9 cellular contexts compared by ENCODE assay signal in the genomic region with DNA sequence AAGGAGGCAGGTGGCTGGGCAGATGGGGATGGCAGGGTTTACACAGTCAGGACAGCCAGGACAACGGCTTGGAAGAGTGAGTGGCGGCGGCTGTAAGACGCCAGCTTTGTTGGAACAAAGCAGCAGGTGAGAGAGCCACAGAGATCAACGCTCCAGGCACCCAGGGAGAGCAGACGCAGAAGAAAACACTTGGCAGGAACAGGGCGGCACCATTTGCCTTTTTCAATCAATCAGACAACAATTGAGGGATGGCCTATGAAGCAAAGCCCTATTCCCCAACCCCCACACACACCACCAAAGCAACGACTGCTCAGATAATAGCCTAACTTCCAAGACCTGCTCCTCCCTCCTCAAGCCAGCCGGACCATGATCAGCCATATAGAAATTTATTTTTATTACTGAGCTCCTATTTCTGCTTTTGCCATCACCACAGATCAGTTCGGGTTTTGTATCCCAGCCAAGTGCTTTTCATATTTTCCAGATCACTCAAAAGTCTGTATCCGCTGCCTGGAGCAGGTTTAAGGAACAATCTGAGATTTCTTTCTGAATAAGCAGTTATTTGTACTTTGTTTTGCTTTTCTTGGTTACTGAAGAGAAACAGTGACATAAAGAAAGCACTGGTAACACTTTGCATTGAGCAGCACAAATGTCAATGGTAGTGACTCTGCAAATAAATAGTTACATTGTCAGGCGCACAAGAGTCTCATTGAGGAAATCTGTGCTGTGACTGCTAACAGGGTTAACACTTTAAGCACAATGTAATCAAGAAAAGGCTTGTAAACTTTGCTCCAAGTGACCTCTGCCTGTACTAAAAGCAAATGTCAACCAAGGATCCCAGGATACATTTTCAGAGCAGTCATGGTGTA.
A peak's percentile ranks its signal among the peaks of the same experiment; 100 is the strongest.
DNase-seq lines count a peak whose midpoint lies in the region; ATAC-seq and TF ChIP-seq lines count a peak whose summit lies in the region.
"Had no signal": no experiment of that assay in that cellular context is flagged by ENCODE, and none has a peak within 500 bp of the region (broad histone marks: within the 10 kb centered on the region; RNA-seq: fewer than 3 reads in every experiment).

No MANE protein-coding gene starts in this region.

- TF ChIP-seq EP300 in SK-N-SH (IDR thresholded peaks at IDR 0.05; ENCODE audit: borderline replicate concordance in 1 of 2, low read depth in 1 of 2, low read length in 1 of 2), result peak in 1 of 2 experiments; percentile 45; a peak in 1 of 4 replicates

- H3K4me2 ChIP-seq in SK-N-SH, result peak overlapping the region; percentile 50; the same call in 1 of the 2 replicates

- ATAC-seq in left ventricle myocardium superior (peak; percentile 54), HG02938 (IDR thresholded peaks at IDR 0.05; ENCODE audit: unreplicated experiment) (no peak)
- ATAC-seq in stimulated activated effector memory CD8-positive, alpha-beta T cell treated with anti-CD3 and anti-CD28 coated beads, Interleukin-12 subunit alpha, Interleukin-12 subunit beta, amount 100 ng/mL, for 72 hours, result no peak
- no peak for ATAC-seq in stimulated activated naive B cell treated with anti-CD40 and anti-IgM and Interleukin-4, amounts not matched to agents 10 μg/mL and 1 μg/mL and 100 μg/mL, for 72 hours (replicated peaks)

- peak overlapping the region; percentile 64; the same call in 1 of the 2 replicates for H2AFZ ChIP-seq in SK-N-SH (ENCODE audit: low read depth)

- intact Hi-C loops in left ventricle myocardium superior (cut with micrococcal nuclease), result no loop called here

- H3K36me3 Mint-ChIP-seq in stimulated activated effector memory CD8-positive, alpha-beta T cell treated with anti-CD3 and anti-CD28 coated beads, Interleukin-12 subunit alpha, Interleukin-12 subunit beta, amount 100 ng/mL, for 72 hours, result no peaks in the 10 kb centered on the region
- H3K36me3 Mint-ChIP-seq in stimulated activated naive B cell treated with anti-CD40 and anti-IgM and Interleukin-4, amounts not matched to agents 10 μg/mL and 1 μg/mL and 100 μg/mL, for 72 hours, result no peaks in the 10 kb centered on the region

- no peaks in the 10 kb centered on the region for H3K9me3 Mint-ChIP-seq in stimulated activated effector memory CD8-positive, alpha-beta T cell treated with anti-CD3 and anti-CD28 coated beads, Interleukin-12 subunit alpha, Interleukin-12 subunit beta, amount 100 ng/mL, for 72 hours
- H3K9me3 Mint-ChIP-seq in stimulated activated naive B cell treated with anti-CD40 and anti-IgM and Interleukin-4, amounts not matched to agents 10 μg/mL and 1 μg/mL and 100 μg/mL, for 72 hours, result peaks cover 0 to 4% of the 10 kb centered on the region in 2 donors

- H3K9me3 ChIP-seq in SK-N-SH, result no peaks in the 10 kb centered on the region
- H3K9me3 ChIP-seq: gastrocnemius medialis had no signal

- peaks cover 5% of the 10 kb centered on the region for H3F3A ChIP-seq in SK-N-SH (replicated peaks; ENCODE audit: insufficient read depth)

- no peaks in the 10 kb centered on the region for H3K36me3 ChIP-seq in SK-N-SH (replicated peaks in 1 of 2; ENCODE audit: control insufficient read depth in 1 of 2, insufficient read depth in 2 of 2, low read length in 1 of 2)
- H3K36me3 ChIP-seq: gastrocnemius medialis had no signal

- H3K4me3 ChIP-seq in SK-N-SH (ENCODE audit: low read depth in 2 of 2, low read length in 1 of 2), result 0 out of 4 replicates have a peak overlapping the region, but pooled peaks of 1 of the 2 experiments have one; percentile 2

- H3K4me1 Mint-ChIP-seq in stimulated activated effector memory CD8-positive, alpha-beta T cell treated with anti-CD3 and anti-CD28 coated beads, Interleukin-12 subunit alpha, Interleukin-12 subunit beta, amount 100 ng/mL, for 72 hours, result peaks cover 12% of the 10 kb centered on the region
- H3K4me1 Mint-ChIP-seq in stimulated activated naive B cell treated with anti-CD40 and anti-IgM and Interleukin-4, amounts not matched to agents 10 μg/mL and 1 μg/mL and 100 μg/mL, for 72 hours, result no peaks in the 10 kb centered on the region

- peaks cover 17 to 24% of the 10 kb centered on the region in 2 donors for H3K27me3 Mint-ChIP-seq in stimulated activated naive B cell treated with anti-CD40 and anti-IgM and Interleukin-4, amounts not matched to agents 10 μg/mL and 1 μg/mL and 100 μg/mL, for 72 hours

- TF ChIP-seq CTCF in SK-N-SH (IDR thresholded peaks at IDR 0.05), result no peak

- no peaks in the 10 kb centered on the region for H3K27me3 ChIP-seq in SK-N-SH (ENCODE audit: insufficient read depth)
- H3K27me3 ChIP-seq: gastrocnemius medialis had no signal

- no peaks in the 10 kb centered on the region for H3K9me2 ChIP-seq in SK-N-SH

- H4K20me1 ChIP-seq in SK-N-SH (ENCODE audit: insufficient read depth), result no peaks in the 10 kb centered on the region

- peak overlapping the region; percentile 27 for H3K27ac Mint-ChIP-seq in stimulated activated effector memory CD8-positive, alpha-beta T cell treated with anti-CD3 and anti-CD28 coated beads, Interleukin-12 subunit alpha, Interleukin-12 subunit beta, amount 100 ng/mL, for 72 hours
- no peak overlapping the region for H3K27ac Mint-ChIP-seq in stimulated activated naive B cell treated with anti-CD40 and anti-IgM and Interleukin-4, amounts not matched to agents 10 μg/mL and 1 μg/mL and 100 μg/mL, for 72 hours

- H3K4me3 Mint-ChIP-seq in stimulated activated effector memory CD8-positive, alpha-beta T cell treated with anti-CD3 and anti-CD28 coated beads, Interleukin-12 subunit alpha, Interleukin-12 subunit beta, amount 100 ng/mL, for 72 hours, result no peak overlapping the region
- H3K4me3 Mint-ChIP-seq in stimulated activated naive B cell treated with anti-CD40 and anti-IgM and Interleukin-4, amounts not matched to agents 10 μg/mL and 1 μg/mL and 100 μg/mL, for 72 hours, result no peak overlapping the region

- TF ChIP-seq RAD21 in SK-N-SH (IDR thresholded peaks at IDR 0.05; ENCODE audit: low read length), result no peak

- H3K27ac ChIP-seq in SK-N-SH (ENCODE audit: low read depth in 2 of 2, low read length in 1 of 2), result peak overlapping the region in 1 of 2 experiments; percentile 30; a peak in 3 of 4 replicates

- no peaks in the 10 kb centered on the region for H3K79me2 ChIP-seq in SK-N-SH (ENCODE audit: insufficient read depth)

- WGBS in SK-N-SH (ENCODE audit: low lambda C conversion rate), result 53% methylated on average over 12 of the region's 12 CpGs

- peak; percentile 90 for DNase-seq in LHCN-M2 (ENCODE audit: low read depth)
- no peak for DNase-seq in SK-N-SH
- DNase-seq in left ventricle myocardium superior, result no peak
- no peak for DNase-seq in stimulated activated effector memory CD8-positive, alpha-beta T cell treated with anti-CD3 and anti-CD28 coated beads, Interleukin-12 subunit alpha, Interleukin-12 subunit beta, amount 100 ng/mL, for 72 hours (ENCODE audit: low spot score in 2 of 2)
- no peak for DNase-seq in GM19238 (ENCODE audit: insufficient read length, low spot score)
- DNase-seq in activated CD4-positive, CD25-positive, alpha-beta regulatory T cell (lab: John Stamatoyannopoulos, UW), result no peak
- no peak for DNase-seq in stimulated activated naive B cell treated with anti-CD40 and anti-IgM and Interleukin-4, amounts not matched to agents 10 μg/mL and 1 μg/mL and 100 μg/mL, for 72 hours
- DNase-seq: gastrocnemius medialis had no signal

- peak overlapping the region; percentile 9; the same call in 1 of the 2 replicates for H3K9ac ChIP-seq in SK-N-SH

- POLR2A ChIA-PET in SK-N-SH (lab: Yijun Ruan, JAX), result no interaction called here

- CTCF ChIA-PET in SK-N-SH (lab: Yijun Ruan, JAX), result no interaction called here

- H3K4me1 ChIP-seq in SK-N-SH (ENCODE audit: control insufficient read depth in 1 of 2, insufficient read depth in 2 of 2, low read depth in 1 of 2, low read length in 1 of 2), result peaks cover 3 to 7% of the 10 kb centered on the region in 2 experiments; a peak in 1 of 4 replicates

TF ChIP-seq in SK-N-SH, 30 proteins besides CTCF, POLR2A, EP300 and RAD21 (continues in another document):
- TF ChIP-seq SMC3 (IDR thresholded peaks at IDR 0.05; ENCODE audit: low read depth, low read length) (no peak), ELF1 (IDR thresholded peaks at IDR 0.05) (no peak), TAF1 (IDR thresholded peaks at IDR 0.05; ENCODE audit: borderline replicate concordance, low read depth, low read length) (no peak), CHD2 (IDR thresholded peaks at IDR 0.05; ENCODE audit: low read length, partially characterized antibody) (no peak), GATA2 (CRISPR knock-in tag; IDR thresholded peaks at IDR 0.05) (no peak), FOXJ3 (CRISPR knock-in tag; IDR thresholded peaks at IDR 0.05) (no peak), FOXM1 (IDR thresholded peaks at IDR 0.05; ENCODE audit: low read depth) (no peak), NRF1 (IDR thresholded peaks at IDR 0.05; ENCODE audit: low read depth, low read length) (no peak), RXRA (IDR thresholded peaks at IDR 0.05; ENCODE audit: borderline replicate concordance, low read depth) (no peak), GABPA (IDR thresholded peaks at IDR 0.05; ENCODE audit: low read depth) (no peak), SIN3A (IDR thresholded peaks at IDR 0.05; ENCODE audit: borderline replicate concordance, low read depth, low read length) (no peak)
- TF ChIP-seq, protein P1, sequence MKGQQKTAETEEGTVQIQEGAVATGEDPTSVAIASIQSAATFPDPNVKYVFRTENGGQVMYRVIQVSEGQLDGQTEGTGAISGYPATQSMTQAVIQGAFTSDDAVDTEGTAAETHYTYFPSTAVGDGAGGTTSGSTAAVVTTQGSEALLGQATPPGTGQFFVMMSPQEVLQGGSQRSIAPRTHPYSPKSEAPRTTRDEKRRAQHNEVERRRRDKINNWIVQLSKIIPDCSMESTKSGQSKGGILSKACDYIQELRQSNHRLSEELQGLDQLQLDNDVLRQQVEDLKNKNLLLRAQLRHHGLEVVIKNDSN (IDR thresholded peaks at IDR 0.05; ENCODE audit: borderline replicate concordance, low read depth), result no peak
- TF ChIP-seq, protein P2, sequence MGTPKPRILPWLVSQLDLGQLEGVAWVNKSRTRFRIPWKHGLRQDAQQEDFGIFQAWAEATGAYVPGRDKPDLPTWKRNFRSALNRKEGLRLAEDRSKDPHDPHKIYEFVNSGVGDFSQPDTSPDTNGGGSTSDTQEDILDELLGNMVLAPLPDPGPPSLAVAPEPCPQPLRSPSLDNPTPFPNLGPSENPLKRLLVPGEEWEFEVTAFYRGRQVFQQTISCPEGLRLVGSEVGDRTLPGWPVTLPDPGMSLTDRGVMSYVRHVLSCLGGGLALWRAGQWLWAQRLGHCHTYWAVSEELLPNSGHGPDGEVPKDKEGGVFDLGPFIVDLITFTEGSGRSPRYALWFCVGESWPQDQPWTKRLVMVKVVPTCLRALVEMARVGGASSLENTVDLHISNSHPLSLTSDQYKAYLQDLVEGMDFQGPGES (IDR thresholded peaks at IDR 0.05; ENCODE audit: low read depth, low read length), result no peak
